In genomic region chr9:131367445-131367844, GRCh38 we compare ENCODE assay signal across 12 cellular contexts. TPM values are rescaled to one million over a fixed set of nuclear protein-coding genes. Genes with fewer than 3 reads are reported as not detected.
DNase-seq lines count a peak whose midpoint lies in the region; ATAC-seq and TF ChIP-seq lines count a peak whose summit lies in the region.
"Had no signal": no experiment of that assay in that cellular context is flagged by ENCODE, and none has a peak within 500 bp of the region (broad histone marks: within the 10 kb centered on the region; RNA-seq: fewer than 3 reads in every experiment).

No MANE protein-coding gene starts in this region.

- ATAC-seq in T-helper 17 cell, result no peak

- no peak overlapping the region for H3K14ac ChIP-seq in neuronal stem cell (ENCODE audit: low read length)

- H3K27me3 ChIP-seq in hepatocyte, result no peaks in the 10 kb centered on the region
- H3K27me3 ChIP-seq in neuronal stem cell (ENCODE audit: control insufficient read depth in 3 of 3, insufficient read depth in 3 of 3, low read depth in 1 of 3, low read length in 3 of 3), result no peaks in the 10 kb centered on the region
- H3K27me3 ChIP-seq in brain microvascular endothelial cell (replicated peaks), result no peaks in the 10 kb centered on the region

- peaks cover 1% of the 10 kb centered on the region for H3K4me1 ChIP-seq in hepatocyte (ENCODE audit: insufficient read depth)
- H3K4me1 ChIP-seq in neuronal stem cell (ENCODE audit: control insufficient read depth in 2 of 2, insufficient read depth in 1 of 2, low read depth in 1 of 2, low read length in 2 of 2), result peaks cover 0 to 2% of the 10 kb centered on the region in 2 donors

- H3K18ac ChIP-seq in neuronal stem cell (ENCODE audit: low read length), result no peak overlapping the region

- no peak overlapping the region for H2BK120ac ChIP-seq in neuronal stem cell (ENCODE audit: low read depth, low read length)

- H2BK12ac ChIP-seq in neuronal stem cell (ENCODE audit: low read length), result no peak overlapping the region

- H3K36me3 ChIP-seq in hepatocyte (replicated peaks; ENCODE audit: insufficient read depth, low read depth) (no peaks in the 10 kb centered on the region), neuronal stem cell (replicated peaks in 1 of 2; ENCODE audit: control insufficient read depth in 2 of 2, insufficient read depth in 2 of 2, low read length in 2 of 2) (no peaks in the 10 kb centered on the region), brain microvascular endothelial cell (replicated peaks) (no peaks in the 10 kb centered on the region)

- H4K8ac ChIP-seq in neuronal stem cell (ENCODE audit: low read depth, low read length), result no peak overlapping the region

- H3K9me2 ChIP-seq in hepatocyte (replicated peaks; ENCODE audit: insufficient read depth), result no peaks in the 10 kb centered on the region

- DNase-seq in LNCaP clone FGC (ENCODE audit: low read depth) (peak; percentile 51), hepatocyte (ENCODE audit: low spot score) (no peak), neuronal stem cell (ENCODE audit: low spot score) (no peak), MV-4-11 (lab: John Stamatoyannopoulos, UW) (no peak), T-helper 17 cell (no peak), brain microvascular endothelial cell (no peak)
- DNase-seq: AML-193, Kasumi-1, NCI-H1436 treated with DMSO at 0.1 percent for 48 hours, NCI-H2081 treated with DMSO at 0.1 percent for 48 hours, NCI-H510A treated with DMSO at 0.1 percent for 48 hours had no signal

- H2AFZ ChIP-seq in hepatocyte (no peak overlapping the region), neuronal stem cell (ENCODE audit: low read length) (peak overlapping the region; percentile 62)

- H3K4me1 Mint-ChIP-seq in T-helper 17 cell, result peaks cover 4% of the 10 kb centered on the region

- H3K4ac ChIP-seq in neuronal stem cell (ENCODE audit: low read length), result no peak overlapping the region

- H3K9ac ChIP-seq in neuronal stem cell (ENCODE audit: low read depth, low read length, poor library complexity), result no peak overlapping the region

- no peak overlapping the region for H3K4me3 Mint-ChIP-seq in T-helper 17 cell

- no peak overlapping the region for H4K91ac ChIP-seq in neuronal stem cell (ENCODE audit: low read depth, low read length, poor library complexity)

- H3K79me2 ChIP-seq in hepatocyte, result peaks cover 4% of the 10 kb centered on the region

- H3K79me1 ChIP-seq in neuronal stem cell (ENCODE audit: low read depth, low read length), result no peaks in the 10 kb centered on the region

- no peaks in the 10 kb centered on the region for H4K20me1 ChIP-seq in hepatocyte (ENCODE audit: insufficient read depth, poor library complexity, severe bottlenecking)

- TF ChIP-seq CTCF in C4-2B (conservative IDR thresholded peaks at IDR 0.05) (no peak), LNCaP clone FGC (IDR thresholded peaks at IDR 0.05; ENCODE audit: control insufficient read depth, extremely low read depth, insufficient read depth) (no peak), hepatocyte (IDR thresholded peaks at IDR 0.05; ENCODE audit: poor library complexity) (no peak), brain microvascular endothelial cell (IDR thresholded peaks at IDR 0.05; ENCODE audit: low read depth, low read length, missing control alignments) (no peak)

- H3K27ac ChIP-seq in C4-2B (peak overlapping the region; percentile 63), hepatocyte (peak overlapping the region; percentile 74), neuronal stem cell (replicated peaks; ENCODE audit: low read length) (no peak overlapping the region), brain microvascular endothelial cell (no peak overlapping the region)

- 65% methylated on average over 2 of the region's 2 CpGs for WGBS in hepatocyte (ENCODE audit: low lambda C conversion rate, missing lambda C conversion rate)
- WGBS in neuronal stem cell (ENCODE audit: extremely low coverage in 2 of 2, insufficient read length in 2 of 2, insufficient replicate concordance in 1 of 2), 2 donors, result no CpG with 5 or more reads among the region's 2 CpGs

- H3K9me3 ChIP-seq in hepatocyte (ENCODE audit: low read depth) (no peaks in the 10 kb centered on the region), neuronal stem cell (replicated peaks in 1 of 2; ENCODE audit: control insufficient read depth in 2 of 2, insufficient read depth in 1 of 2, low read depth in 1 of 2, low read length in 2 of 2) (no peaks in the 10 kb centered on the region), T-helper 17 cell (ENCODE audit: control insufficient read depth, low read length, poor library complexity, severe bottlenecking) (no peaks in the 10 kb centered on the region)

- no peak overlapping the region for H2AK5ac ChIP-seq in neuronal stem cell (ENCODE audit: low read depth, low read length)

- in situ Hi-C loops in brain microvascular endothelial cell (cut with HindIII; ENCODE audit: low pct_ligation_motif_present, low sequenced_read_pairs), result no loop called here

- H3K4me3 ChIP-seq in LNCaP clone FGC (ENCODE audit: low read depth, low read length), result no peak overlapping the region
- no peak overlapping the region for H3K4me3 ChIP-seq in hepatocyte
- no peak overlapping the region for H3K4me3 ChIP-seq in neuronal stem cell (ENCODE audit: low read length in 2 of 2)
- no peak overlapping the region for H3K4me3 ChIP-seq in brain microvascular endothelial cell (ENCODE audit: low read depth, low read length)

- H2BK5ac ChIP-seq in neuronal stem cell (ENCODE audit: low read length), result no peak overlapping the region

- no peak overlapping the region for H3K23ac ChIP-seq in neuronal stem cell (ENCODE audit: low read depth, low read length, poor library complexity)

- H3K4me2 ChIP-seq in hepatocyte (peak overlapping the region; percentile 44), neuronal stem cell (ENCODE audit: insufficient read depth, low read length, poor library complexity, severe bottlenecking) (no peak overlapping the region)

- H2BK15ac ChIP-seq in neuronal stem cell (ENCODE audit: low read length), result no peak overlapping the region

- no peaks in the 10 kb centered on the region for H3K36me3 Mint-ChIP-seq in T-helper 17 cell (ENCODE audit: low read depth)

- no peaks in the 10 kb centered on the region for H3K27me3 Mint-ChIP-seq in T-helper 17 cell

- no peak overlapping the region for H3K27ac Mint-ChIP-seq in T-helper 17 cell

RNA-seq across cellular contexts. Expression of gene PRRC2B, which starts 26.4 kb away (rescaled TPM):
- total RNA-seq in hepatocyte (76.8 and 118 TPM in 2 replicates), T-helper 17 cell (100 to 1,000 TPM; 193 to 241 TPM)
- 44.6 and 48.2 TPM in 2 replicates for polyA plus RNA-seq in hepatocyte
- polyA plus RNA-seq in neuronal stem cell (2013, experiment 1 of 2), result 108 TPM
- 114 TPM for polyA plus RNA-seq in neuronal stem cell (2013, experiment 2 of 2)

Comparison
In these comparisons a context has a peak if more than half of its experiments do, and no peak if none do; other contexts are left out.
1. H3K27ac ChIP-seq: peak in C4-2B (single experiment) and hepatocyte (single experiment); none in neuronal stem cell (single experiment) and brain microvascular endothelial cell (single experiment).